8 cellular contexts compared by ENCODE assay signal in the genomic region with DNA sequence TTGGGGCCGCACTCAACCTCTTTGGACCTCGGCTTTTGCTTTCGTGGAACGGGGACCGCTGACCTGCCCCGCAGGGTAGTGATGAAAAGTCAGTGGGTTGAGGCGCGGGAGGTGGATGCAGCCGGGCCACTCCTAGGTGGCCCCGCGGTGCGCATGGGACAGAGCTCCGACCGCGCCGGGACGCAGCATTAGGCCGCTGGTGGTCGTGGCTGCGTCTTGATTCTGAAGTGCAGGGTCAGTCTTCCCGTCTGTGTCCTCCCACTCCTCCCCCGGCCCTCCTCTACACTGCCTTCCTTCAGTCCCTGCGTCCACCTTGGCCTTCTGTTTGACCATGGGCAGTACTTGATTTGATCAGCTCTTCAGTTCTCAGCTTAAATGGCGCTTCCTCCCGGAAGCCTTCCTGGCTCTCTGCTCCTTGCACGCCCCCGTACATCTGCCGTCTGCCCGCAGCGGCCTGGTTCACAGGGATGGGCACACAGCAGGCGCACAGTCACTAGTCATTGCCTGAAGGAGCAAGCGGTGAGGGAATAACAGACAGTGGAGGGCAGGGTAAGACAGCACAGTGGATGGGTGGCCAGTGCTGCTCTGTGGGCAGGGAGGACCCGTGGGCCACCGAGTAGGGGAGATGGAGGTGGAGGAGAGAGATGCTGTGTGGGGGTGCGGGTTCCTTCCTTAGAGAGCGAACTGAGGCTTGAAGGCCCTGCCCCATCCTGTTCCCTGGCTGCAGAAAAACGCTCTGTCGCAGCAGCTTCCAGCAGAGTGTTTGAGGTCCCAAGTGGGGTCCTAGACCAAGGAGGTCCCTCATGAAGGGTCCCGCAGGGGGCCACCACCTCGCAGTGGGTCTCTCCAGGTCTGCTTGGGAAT. TPM values are rescaled to one million over a fixed set of nuclear protein-coding genes. Genes with fewer than 3 reads are reported as not detected.
DNase-seq lines count a peak whose midpoint lies in the region; ATAC-seq and TF ChIP-seq lines count a peak whose summit lies in the region.

No MANE protein-coding gene starts in this region.

- intact Hi-C loops in activated CD8-positive, alpha-beta T cell treated with anti-CD3 and anti-CD28 coated beads for 36 hours (cut with micrococcal nuclease): no loop called here

- H3K36me3 ChIP-seq in HUES64 (ENCODE audit: insufficient read depth, low read length): no peaks in the 10 kb centered on the region
- no peaks in the 10 kb centered on the region for H3K36me3 ChIP-seq in neuron (ENCODE audit: insufficient read depth, low read length)

- POLR2A ChIA-PET in activated CD8-positive, alpha-beta T cell treated with anti-CD3 and anti-CD28 coated beads for 36 hours (lab: Charles Lee): no interaction called here

- H3K4me1 ChIP-seq in HUES64 (ENCODE audit: insufficient read depth, low read length) (no peaks in the 10 kb centered on the region), neuron (ENCODE audit: insufficient read depth, low read length) (peaks cover 7% of the 10 kb centered on the region)

- peaks cover 40% of the 10 kb centered on the region for H3K4me1 Mint-ChIP-seq in activated CD8-positive, alpha-beta T cell treated with anti-CD3 and anti-CD28 coated beads for 36 hours (ENCODE audit: low read depth)

- no peaks in the 10 kb centered on the region for H3K9me3 Mint-ChIP-seq in activated CD8-positive, alpha-beta T cell treated with anti-CD3 and anti-CD28 coated beads for 36 hours

- H3K4me3 ChIP-seq in HUES64 (ENCODE audit: low read length) (peak overlapping the region; percentile 72), fibroblast of mammary gland (ENCODE audit: control insufficient read depth, low read depth, low read length) (peak overlapping the region; percentile 75), neuron (ENCODE audit: low read length) (peak overlapping the region; percentile 52)

- H3K9me3 ChIP-seq in HUES64 (ENCODE audit: insufficient read depth, low read depth, low read length) (no peaks in the 10 kb centered on the region), neuron (ENCODE audit: low read length) (no peaks in the 10 kb centered on the region)

- no peaks in the 10 kb centered on the region for H3K27me3 Mint-ChIP-seq in activated CD8-positive, alpha-beta T cell treated with anti-CD3 and anti-CD28 coated beads for 36 hours

- peak overlapping the region; percentile 75 for H3K27ac Mint-ChIP-seq in activated CD8-positive, alpha-beta T cell treated with anti-CD3 and anti-CD28 coated beads for 36 hours

- peaks cover 1% of the 10 kb centered on the region for H3K36me3 Mint-ChIP-seq in activated CD8-positive, alpha-beta T cell treated with anti-CD3 and anti-CD28 coated beads for 36 hours (ENCODE audit: low read depth)

- WGBS in HUES64: 18% methylated on average over 40 of the region's 40 CpGs

- H3K27ac ChIP-seq in HUES64 (ENCODE audit: low read depth, low read length): no peak overlapping the region

- peaks cover 12% of the 10 kb centered on the region for H3K27me3 ChIP-seq in HUES64 (ENCODE audit: insufficient read depth, low read length)
- H3K27me3 ChIP-seq in neuron (ENCODE audit: insufficient read depth, low read length): peaks cover 11% of the 10 kb centered on the region

- peak overlapping the region; percentile 62; the same call in 1 of the 2 replicates for H3K9ac ChIP-seq in HUES64 (ENCODE audit: low read depth, low read length)

- no peak for TF ChIP-seq CTCF in activated CD8-positive, alpha-beta T cell treated with anti-CD3 and anti-CD28 coated beads for 36 hours (IDR thresholded peaks at IDR 0.05)
- no peak for TF ChIP-seq CTCF in fibroblast of mammary gland (conservative IDR thresholded peaks at IDR 0.05; ENCODE audit: control insufficient read depth, insufficient read depth, low read depth, low read length)

- peak overlapping the region; percentile 88 for H3K4me3 Mint-ChIP-seq in activated CD8-positive, alpha-beta T cell treated with anti-CD3 and anti-CD28 coated beads for 36 hours

- ATAC-seq in activated CD8-positive, alpha-beta T cell treated with anti-CD3 and anti-CD28 coated beads for 36 hours: peak; percentile 28
- ATAC-seq in HG03280 (IDR thresholded peaks at IDR 0.05; ENCODE audit: unreplicated experiment): no peak

- CTCF ChIA-PET in activated CD8-positive, alpha-beta T cell treated with anti-CD3 and anti-CD28 coated beads for 36 hours (lab: Charles Lee): interaction anchor here (1.0 to 2.8 kb wide), 3 partner anchors 13 to 42 kb away, joined by 3 to 11 read pairs (median 6); partner anchors contain the start of gene PPP1R8

- peak overlapping the region; percentile 97 for H2AFZ ChIP-seq in neuron (ENCODE audit: low read depth, low read length)

- DNase-seq in CD1c-positive myeloid dendritic cell (ENCODE audit: extremely low spot score) (peak; percentile 76), fibroblast of mammary gland (ENCODE audit: low read depth) (peak; percentile 67), cerebellar cortex (ENCODE audit: low spot score) (no peak), islet precursor cell (no peak)
- DNase-seq in activated CD8-positive, alpha-beta T cell treated with anti-CD3 and anti-CD28 coated beads for 36 hours: peak; percentile 65

RNA-seq across cellular contexts. Expression of gene THEMIS2, which starts 0.7 kb away (rescaled TPM):
- 5.8 TPM for polyA plus RNA-seq in HUES64 (2013, experiment 1 of 2)
- polyA plus RNA-seq in HUES64 (2013, experiment 2 of 2): 6.8 TPM
- 10 to 100 TPM; 13.8 to 16.0 TPM for total RNA-seq in activated CD8-positive, alpha-beta T cell treated with anti-CD3 and anti-CD28 coated beads for 36 hours

RNA-seq across cellular contexts. Expression of gene RPA2, which starts 41.3 kb away (rescaled TPM):
- 72.0 TPM for polyA plus RNA-seq in HUES64 (2013, experiment 1 of 2)
- 66.1 TPM for polyA plus RNA-seq in HUES64 (2013, experiment 2 of 2)
- total RNA-seq in activated CD8-positive, alpha-beta T cell treated with anti-CD3 and anti-CD28 coated beads for 36 hours: 10 to 100 TPM; 61.6 to 67.2 TPM

RNA-seq across cellular contexts. Expression of gene PPP1R8, which starts 42.5 kb away (rescaled TPM):
- polyA plus RNA-seq in HUES64 (2013, experiment 1 of 2): 44.5 TPM
- polyA plus RNA-seq in HUES64 (2013, experiment 2 of 2): 42.2 TPM
- total RNA-seq in activated CD8-positive, alpha-beta T cell treated with anti-CD3 and anti-CD28 coated beads for 36 hours: 10 to 100 TPM; 50.2 to 54.4 TPM

Comparison
In these comparisons a context has a peak if more than half of its experiments do, and no peak if none do; other contexts are left out.
1. DNase-seq: peak in CD1c-positive myeloid dendritic cell (single experiment), activated CD8-positive, alpha-beta T cell treated with anti-CD3 and anti-CD28 coated beads for 36 hours (single experiment) and fibroblast of mammary gland (single experiment); none in cerebellar cortex (single experiment) and islet precursor cell (single experiment).
2. Peak in every context shown above with its lines, with median percentiles within 50 percentile points of each other: H3K4me3 ChIP-seq.